Comparison of ENCODE assay signal across 8 cellular contexts in the genomic region with DNA sequence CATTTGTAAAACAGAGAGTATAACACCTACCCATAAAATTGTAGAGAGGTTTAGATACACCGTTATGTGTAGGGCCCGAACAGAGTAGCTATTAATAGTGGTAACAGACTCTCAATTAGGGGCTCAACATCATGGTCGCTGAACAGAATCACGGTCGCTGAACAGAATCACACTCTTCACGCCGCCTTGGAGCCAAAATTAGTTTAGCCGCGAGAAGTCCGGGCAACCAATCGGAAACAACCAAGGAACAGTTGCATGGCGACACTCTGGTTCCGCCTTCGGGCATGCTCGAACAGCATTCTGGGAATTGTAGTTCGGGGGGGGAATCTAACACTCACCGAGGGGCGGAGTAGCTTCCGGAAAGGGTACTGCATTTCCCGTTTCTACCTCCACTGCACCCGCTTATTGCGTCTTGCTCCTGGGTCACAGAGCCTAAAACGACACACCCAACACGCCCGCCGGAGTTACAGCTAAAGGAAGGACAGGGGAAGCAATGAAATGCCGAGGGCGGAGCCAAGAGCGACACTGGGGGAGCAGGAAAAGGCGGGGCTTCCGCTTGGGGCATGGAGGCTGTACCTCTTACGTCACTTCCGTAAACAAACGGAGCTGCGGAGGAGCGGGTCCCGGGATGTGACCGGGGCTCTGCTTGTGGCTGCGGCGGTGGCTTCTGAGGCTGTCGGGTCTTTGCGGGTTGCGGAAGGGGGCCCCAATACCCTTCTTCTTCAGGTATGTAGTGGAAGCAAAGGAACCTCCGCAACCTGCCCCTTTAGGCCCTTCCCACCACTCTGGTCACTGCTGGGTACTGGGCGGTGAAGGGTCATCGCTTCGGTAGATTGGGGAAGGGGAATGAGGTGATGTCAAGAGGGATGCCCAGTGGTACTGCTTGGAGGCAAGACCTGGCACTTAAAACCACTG. TPM values are rescaled to one million over a fixed set of nuclear protein-coding genes. Genes with fewer than 3 reads are reported as not detected.
DNase-seq lines count a peak whose midpoint lies in the region; ATAC-seq and TF ChIP-seq lines count a peak whose summit lies in the region.

CCDC28A (plus strand) TSS at position 593 of the 915 bp plus-strand sequence. CDS start 2,352 bp downstream, outside the sequence.

- TF ChIP-seq CTCF in RWPE2 (IDR thresholded peaks at IDR 0.05; ENCODE audit: poor library complexity, severe bottlenecking) (no peak), fibroblast of mammary gland (conservative IDR thresholded peaks at IDR 0.05; ENCODE audit: control insufficient read depth, insufficient read depth, low read depth, low read length) (no peak)

- H3K4me1 Mint-ChIP-seq in activated T-helper 2 cell treated with anti-CD3 and anti-CD28 coated beads, Interferon-gamma antibody, Interleukin-2, Interleukin-4, amounts not matched to agents 10 μg/mL and 5 μg/mL and 100 μg/mL, durations not matched to agents 14 hours and 24 hours and 36 hours (ENCODE audit: low read depth): peaks cover 23% of the 10 kb centered on the region
- peaks cover 8 to 36% (median 27%) of the 10 kb centered on the region in 4 donors for H3K4me1 Mint-ChIP-seq in naive thymus-derived CD8-positive, alpha-beta T cell

- H3K9me3 Mint-ChIP-seq in activated T-helper 2 cell treated with anti-CD3 and anti-CD28 coated beads, Interferon-gamma antibody, Interleukin-2, Interleukin-4, amounts not matched to agents 10 μg/mL and 5 μg/mL and 100 μg/mL, durations not matched to agents 14 hours and 24 hours and 36 hours: no peaks in the 10 kb centered on the region
- H3K9me3 Mint-ChIP-seq in naive thymus-derived CD8-positive, alpha-beta T cell: no peaks in the 10 kb centered on the region

- intact Hi-C loops in activated T-helper 2 cell treated with anti-CD3 and anti-CD28 coated beads, Interferon-gamma antibody, Interleukin-2, Interleukin-4, amounts not matched to agents 10 μg/mL and 5 μg/mL and 100 μg/mL, durations not matched to agents 14 hours and 24 hours and 36 hours (cut with micrococcal nuclease): loop anchor here (1.0 to 10.0 kb wide), 6 partner anchors 44 to 369 kb away; partner anchors contain the start of gene HEBP2

- H3K27me3 ChIP-seq in RWPE2 (ENCODE audit: insufficient read depth, poor library complexity, severe bottlenecking): no peaks in the 10 kb centered on the region

- H3K4me3 ChIP-seq in RWPE2 (ENCODE audit: severe bottlenecking) (peak within 1 kb of the TSS; percentile 82), fibroblast of mammary gland (ENCODE audit: control insufficient read depth, low read depth, low read length) (peak within 1 kb of the TSS; percentile 95)

- ATAC-seq in RWPE2 (ENCODE audit: low read depth): peak; percentile 87
- ATAC-seq in naive thymus-derived CD8-positive, alpha-beta T cell: peak; percentile 85 to 86

- peak within 1 kb of the TSS; percentile 71 for H3K27ac ChIP-seq in RWPE2 (ENCODE audit: poor library complexity, severe bottlenecking)

- peaks cover 3% of the 10 kb centered on the region for H3K36me3 Mint-ChIP-seq in activated T-helper 2 cell treated with anti-CD3 and anti-CD28 coated beads, Interferon-gamma antibody, Interleukin-2, Interleukin-4, amounts not matched to agents 10 μg/mL and 5 μg/mL and 100 μg/mL, durations not matched to agents 14 hours and 24 hours and 36 hours (ENCODE audit: low read depth)
- H3K36me3 Mint-ChIP-seq in naive thymus-derived CD8-positive, alpha-beta T cell: peaks cover 0 to 20% (median 7%) of the 10 kb centered on the region in 3 donors

- H3K27me3 Mint-ChIP-seq in activated T-helper 2 cell treated with anti-CD3 and anti-CD28 coated beads, Interferon-gamma antibody, Interleukin-2, Interleukin-4, amounts not matched to agents 10 μg/mL and 5 μg/mL and 100 μg/mL, durations not matched to agents 14 hours and 24 hours and 36 hours (ENCODE audit: low read depth): no peaks in the 10 kb centered on the region
- peaks cover 0 to 1% (median 0%) of the 10 kb centered on the region in 5 donors for H3K27me3 Mint-ChIP-seq in naive thymus-derived CD8-positive, alpha-beta T cell

- 0 out of 2 replicates have a peak, but pooled peaks cover 5% of the 10 kb centered on the region for H3K36me3 ChIP-seq in RWPE2 (ENCODE audit: low read depth)

- no peaks in the 10 kb centered on the region for H3K9me3 ChIP-seq in RWPE2 (ENCODE audit: severe bottlenecking)

- POLR2A ChIA-PET in naive thymus-derived CD8-positive, alpha-beta T cell (lab: Charles Lee): interaction anchor here (0.6 to 3.1 kb wide), 4 partner anchors 22 to 601 kb away, joined by 3 to 45 read pairs (median 3); partner anchors contain the start of gene CITED2

- H3K4me1 ChIP-seq in RWPE2 (ENCODE audit: insufficient read depth, poor library complexity, severe bottlenecking): no peaks in the 10 kb centered on the region

- H3K4me3 Mint-ChIP-seq in activated T-helper 2 cell treated with anti-CD3 and anti-CD28 coated beads, Interferon-gamma antibody, Interleukin-2, Interleukin-4, amounts not matched to agents 10 μg/mL and 5 μg/mL and 100 μg/mL, durations not matched to agents 14 hours and 24 hours and 36 hours (ENCODE audit: low read depth): peak within 1 kb of the TSS; percentile 97
- H3K4me3 Mint-ChIP-seq in naive thymus-derived CD8-positive, alpha-beta T cell: peak within 1 kb of the TSS; percentile 91 to 100 (median 99)

- DNase-seq in EH (ENCODE audit: low read depth) (peak; percentile 95), H4 (ENCODE audit: low spot score) (peak; percentile 88), LoVo (ENCODE audit: low spot score) (peak; percentile 95), RWPE2 (ENCODE audit: low spot score) (peak; percentile 91), fibroblast of mammary gland (ENCODE audit: low read depth) (peak; percentile 94)
- peak; percentile 92 for DNase-seq in activated T-helper 2 cell treated with anti-CD3 and anti-CD28 coated beads, Interferon-gamma antibody, Interleukin-2, Interleukin-4, amounts not matched to agents 10 μg/mL and 5 μg/mL and 100 μg/mL, durations not matched to agents 14 hours and 24 hours and 36 hours (ENCODE audit: low spot score)
- peak; percentile 80 to 99 (median 95) for DNase-seq in naive thymus-derived CD8-positive, alpha-beta T cell
- DNase-seq in stimulated activated naive CD4-positive, alpha-beta T cell (lab: John Stamatoyannopoulos, UW): peak; percentile 93 to 100 (median 97)

- H3K27ac Mint-ChIP-seq in activated T-helper 2 cell treated with anti-CD3 and anti-CD28 coated beads, Interferon-gamma antibody, Interleukin-2, Interleukin-4, amounts not matched to agents 10 μg/mL and 5 μg/mL and 100 μg/mL, durations not matched to agents 14 hours and 24 hours and 36 hours: peak within 1 kb of the TSS; percentile 99
- H3K27ac Mint-ChIP-seq in naive thymus-derived CD8-positive, alpha-beta T cell: peak within 1 kb of the TSS; percentile 97 to 100 (median 100)

RNA-seq across cellular contexts. Expression of gene CCDC28A, which starts in this region (rescaled TPM):
- total RNA-seq in H4 (2014; rRNA removed; shearing (Covaris generic)): 16.4 and 17.3 TPM in 2 replicates
- 18.2 and 19.2 TPM in 2 replicates for total RNA-seq in activated T-helper 2 cell treated with anti-CD3 and anti-CD28 coated beads, Interferon-gamma antibody, Interleukin-2, Interleukin-4, amounts not matched to agents 10 μg/mL and 5 μg/mL and 100 μg/mL, durations not matched to agents 14 hours and 24 hours and 36 hours
- total RNA-seq in naive thymus-derived CD8-positive, alpha-beta T cell: 10 to 100 TPM; 28.9 to 30.1 TPM
- 10 to 100 TPM; 51.3 to 68.2 (median 51.8) TPM for polyA plus RNA-seq in naive thymus-derived CD8-positive, alpha-beta T cell

Comparison
In these comparisons a context has a peak if more than half of its experiments do, and no peak if none do; other contexts are left out.
1. Peak in every context shown above with its lines: DNase-seq, ATAC-seq, H3K4me3 ChIP-seq and H3K27ac ChIP-seq.